In the genomic region with DNA sequence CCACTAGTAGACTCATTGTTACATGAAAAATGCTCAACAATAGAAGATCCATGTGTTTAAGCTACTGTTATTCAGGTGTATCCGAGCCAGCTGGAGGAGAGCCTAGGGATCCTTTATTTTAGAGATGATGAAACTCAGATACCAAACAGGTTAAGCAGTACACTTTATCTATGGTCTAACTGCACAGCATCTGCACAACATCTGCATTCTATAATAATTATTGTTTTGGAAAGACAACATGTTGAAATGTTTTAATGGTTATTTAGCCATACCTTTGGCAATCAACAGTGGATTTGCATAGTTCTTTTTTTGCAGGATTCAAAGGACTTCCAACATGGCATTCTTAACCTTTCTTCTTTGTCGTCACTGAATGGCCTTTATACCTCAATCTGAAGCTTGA, we compare ENCODE assay signal across 30 cellular contexts.
"Had no signal": no experiment of that assay in that cellular context is flagged by ENCODE, and none has a peak within 500 bp of the region (broad histone marks: within the 10 kb centered on the region; RNA-seq: fewer than 3 reads in every experiment).

No MANE protein-coding gene starts in this region.

- H3K4me3 ChIP-seq: cardiac muscle cell, MG63, SJSA1 had no signal

- H3K9me3 ChIP-seq: MG63, SJSA1, SK-N-SH had no signal

- H3K27ac Mint-ChIP-seq: activated CD4-positive, alpha-beta T cell treated with anti-CD3 and anti-CD28 coated beads, Interleukin-2, amount 10 ng/mL, durations not matched to agents 24 days and 14 days; activated CD8-positive, alpha-beta T cell treated with anti-CD3 and anti-CD28 coated beads for 36 hours; activated naive CD8-positive, alpha-beta T cell treated with anti-CD3 and anti-CD28 coated beads for 36 hours; activated T-cell treated with anti-CD3 and anti-CD28 coated beads, Interleukin-2, amount 50 U/mL, for 72 hours; activated T-helper 17 cell treated with anti-CD3 and anti-CD28 coated beads, Interleukin-2, amount 50 U/mL, for 72 hours; T-helper 1 cell treated with Interleukin-12 subunit alpha and Interleukin-12 subunit beta and Interleukin-4 antibody, amounts not matched to agents 30 μg/mL and 1 μg/mL, for 36 hours; T-helper 2 cell treated with Interferon-gamma antibody and Interleukin-4, amounts not matched to agents 5 μg/mL and 100 μg/mL, for 36 hours had no signal

- H3K27me3 ChIP-seq: cardiac muscle cell, MG63, SJSA1 had no signal

- H3K9me3 Mint-ChIP-seq: activated CD4-positive, alpha-beta T cell treated with anti-CD3 and anti-CD28 coated beads, Interleukin-2, amount 10 ng/mL, durations not matched to agents 24 days and 14 days; activated CD8-positive, alpha-beta T cell treated with anti-CD3 and anti-CD28 coated beads for 36 hours; T-helper 1 cell treated with Interleukin-12 subunit alpha and Interleukin-12 subunit beta and Interleukin-4 antibody, amounts not matched to agents 30 μg/mL and 1 μg/mL, for 36 hours; T-helper 2 cell treated with Interferon-gamma antibody and Interleukin-4, amounts not matched to agents 5 μg/mL and 100 μg/mL, for 36 hours had no signal

- H3K9ac ChIP-seq: SK-N-SH had no signal

- DNase-seq: activated CD4-positive, alpha-beta T cell treated with anti-CD3 and anti-CD28 coated beads, Interleukin-2, amount 10 ng/mL, durations not matched to agents 24 days and 14 days; activated CD4-positive, alpha-beta T cell treated with anti-CD3 and anti-CD28 coated beads, Interleukin-2, amount 50 U/mL, for 4 hours; activated CD8-positive, alpha-beta T cell treated with anti-CD3 and anti-CD28 coated beads for 36 hours; activated effector memory CD4-positive, alpha-beta T cell treated with anti-CD3 and anti-CD28 coated beads, Interleukin-2, amount 50 U/mL, for 16 hours; activated naive CD4-positive, alpha-beta T cell; activated naive CD4-positive, alpha-beta T cell treated with anti-CD3 and anti-CD28 coated beads, Interleukin-2, amount 50 U/mL, for 16 hours; activated naive CD8-positive, alpha-beta T cell treated with anti-CD3 and anti-CD28 coated beads for 36 hours; activated T-cell treated with anti-CD3 and anti-CD28 coated beads, Interleukin-2, amount 50 U/mL, for 1 hour; activated T-cell treated with anti-CD3 and anti-CD28 coated beads, Interleukin-2, amount 50 U/mL, for 72 hours; amniotic stem cell; aorta; Karpas-422; MG63; NCI-H1048; NCI-H1105 treated with DMSO at 0.1 percent for 48 hours; NCI-H1436; NCI-H1694; NCI-H1930; NCI-H2081 treated with DMSO at 0.1 percent for 48 hours; NCI-H446 treated with DMSO at 0.1 percent for 48 hours; NCI-H524 treated with DMSO at 0.1 percent for 48 hours; SHP77 treated with DMSO at 0.1 percent for 48 hours; SK-N-SH had no signal

- H3K4me1 Mint-ChIP-seq: activated T-helper 17 cell treated with anti-CD3 and anti-CD28 coated beads, Interleukin-2, amount 50 U/mL, for 72 hours; central memory CD8-positive, alpha-beta T cell had no signal

- ATAC-seq: activated CD8-positive, alpha-beta T cell treated with anti-CD3 and anti-CD28 coated beads for 36 hours; activated T-cell treated with anti-CD3 and anti-CD28 coated beads, Interleukin-2, amount 50 U/mL, for 72 hours; activated T-helper 17 cell treated with anti-CD3 and anti-CD28 coated beads, Interleukin-2, amount 50 U/mL, for 72 hours; Panc1 had no signal

- H3K36me3 Mint-ChIP-seq: activated naive CD8-positive, alpha-beta T cell treated with anti-CD3 and anti-CD28 coated beads for 36 hours had no signal

- H3K27me3 Mint-ChIP-seq: activated CD4-positive, alpha-beta T cell treated with anti-CD3 and anti-CD28 coated beads, Interleukin-2, amount 10 ng/mL, durations not matched to agents 24 days and 14 days; activated CD8-positive, alpha-beta T cell treated with anti-CD3 and anti-CD28 coated beads for 36 hours; activated naive CD8-positive, alpha-beta T cell treated with anti-CD3 and anti-CD28 coated beads for 36 hours had no signal

- H3K36me3 ChIP-seq: cardiac muscle cell, MG63, SJSA1 had no signal

- H3K4me3 Mint-ChIP-seq: activated CD4-positive, alpha-beta T cell treated with anti-CD3 and anti-CD28 coated beads, Interleukin-2, amount 10 ng/mL, durations not matched to agents 24 days and 14 days; activated CD8-positive, alpha-beta T cell treated with anti-CD3 and anti-CD28 coated beads for 36 hours; activated naive CD8-positive, alpha-beta T cell treated with anti-CD3 and anti-CD28 coated beads for 36 hours; activated T-cell treated with anti-CD3 and anti-CD28 coated beads, Interleukin-2, amount 50 U/mL, for 72 hours; activated T-helper 17 cell treated with anti-CD3 and anti-CD28 coated beads, Interleukin-2, amount 50 U/mL, for 72 hours; central memory CD8-positive, alpha-beta T cell; T-helper 1 cell treated with Interleukin-12 subunit alpha and Interleukin-12 subunit beta and Interleukin-4 antibody, amounts not matched to agents 30 μg/mL and 1 μg/mL, for 36 hours; T-helper 2 cell treated with Interferon-gamma antibody and Interleukin-4, amounts not matched to agents 5 μg/mL and 100 μg/mL, for 36 hours had no signal

- H3K4me1 ChIP-seq: SJSA1 had no signal

- H3K27ac ChIP-seq: cardiac muscle cell, SJSA1 had no signal

- H3K4me2 ChIP-seq: SK-N-SH had no signal
